1 cellular context compared by ENCODE assay signal in genomic region chr17:78484300-78485159, GRCh38.
TF ChIP-seq lines count a peak whose summit lies in the region.

No MANE protein-coding gene starts in this region.

TF ChIP-seq in WTC11, 78 proteins besides CTCF, POLR2A, EP300 and RAD21 (continued from another document):
- TF ChIP-seq NFE2L1 (CRISPR knock-in tag; IDR thresholded peaks at IDR 0.05) (no peak), SP1 (CRISPR knock-in tag; conservative IDR thresholded peaks at IDR 0.05) (0 out of 2 replicates have a peak, but pooled peaks have one; percentile 36), MAX (CRISPR knock-in tag; IDR thresholded peaks at IDR 0.05) (peak; percentile 71), ZNF423 (CRISPR knock-in tag; IDR thresholded peaks at IDR 0.05) (peak; percentile 69), EMX1 (CRISPR knock-in tag; IDR thresholded peaks at IDR 0.05) (no peak), PRRX2 (CRISPR knock-in tag; IDR thresholded peaks at IDR 0.05) (no peak), ARID4B (CRISPR knock-in tag; IDR thresholded peaks at IDR 0.05; ENCODE audit: borderline replicate concordance) (no peak; the same call in 1 of the 2 replicates)
